Comparison of ENCODE assay signal across 22 cellular contexts in the genomic region with DNA sequence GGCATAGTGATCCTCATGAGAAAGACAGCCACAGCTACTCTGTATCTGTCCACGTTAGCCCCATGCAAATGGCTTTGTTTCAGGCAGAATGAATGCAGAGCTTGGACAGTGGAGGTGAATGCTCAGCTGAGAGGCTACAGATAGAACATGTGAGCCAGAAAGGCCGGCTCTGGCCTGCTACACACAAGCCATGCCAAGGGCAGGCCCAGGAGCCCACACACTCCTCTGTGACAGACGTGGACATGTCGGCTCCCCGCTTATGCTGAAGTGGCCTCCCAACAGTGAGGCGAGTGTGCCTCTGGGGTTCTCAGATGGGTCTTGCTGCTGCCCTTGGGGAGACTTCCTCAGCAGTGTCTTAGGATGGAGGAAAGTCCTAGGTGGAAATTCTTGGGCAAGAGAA.
A peak's percentile ranks its signal among the peaks of the same experiment; 100 is the strongest.
DNase-seq lines count a peak whose midpoint lies in the region; ATAC-seq and TF ChIP-seq lines count a peak whose summit lies in the region.
"Had no signal": no experiment of that assay in that cellular context is flagged by ENCODE, and none has a peak within 500 bp of the region (broad histone marks: within the 10 kb centered on the region; RNA-seq: fewer than 3 reads in every experiment).

No MANE protein-coding gene starts in this region.

- WGBS in right cardiac atrium: 75% methylated on average over 6 of the region's 6 CpGs

- H3K9me3 ChIP-seq in right cardiac atrium (ENCODE audit: control insufficient read depth, low read length): no peaks in the 10 kb centered on the region
- H3K9me3 ChIP-seq in WERI-Rb-1 (ENCODE audit: severe bottlenecking): no peaks in the 10 kb centered on the region
- H3K9me3 ChIP-seq: left lung, spleen had no signal

- H3K4me3 ChIP-seq in right cardiac atrium (ENCODE audit: low read length) (no peak overlapping the region), WERI-Rb-1 (ENCODE audit: low read depth, low read length) (no peak overlapping the region)
- H3K4me3 ChIP-seq: left lung, spleen had no signal

- H3K27me3 ChIP-seq in right cardiac atrium (ENCODE audit: control insufficient read depth, insufficient read depth): no peaks in the 10 kb centered on the region
- no peaks in the 10 kb centered on the region for H3K27me3 ChIP-seq in WERI-Rb-1 (ENCODE audit: insufficient read depth, low read depth, severe bottlenecking)
- H3K27me3 ChIP-seq: spleen had no signal

- ATAC-seq in right cardiac atrium (peak; percentile 35 to 49), HG02571 (IDR thresholded peaks at IDR 0.05; ENCODE audit: unreplicated experiment) (no peak)
- ATAC-seq: left lung had no signal

- H3K27ac ChIP-seq in right cardiac atrium (ENCODE audit: low read length) (no peak overlapping the region), substantia nigra (ENCODE audit: low read depth, low read length, poor library complexity, severe bottlenecking) (peak overlapping the region; percentile 20), WERI-Rb-1 (no peak overlapping the region)
- H3K27ac ChIP-seq: HL-60, left lung, spleen had no signal

- no peak for TF ChIP-seq CTCF in WERI-Rb-1 (IDR thresholded peaks at IDR 0.05; ENCODE audit: low read depth, low read length)

- DNase-seq in activated CD8-positive, alpha-beta memory T cell treated with anti-CD3 and anti-CD28 coated beads for 24 hours: peak; percentile 46
- DNase-seq in activated CD8-positive, alpha-beta memory T cell treated with anti-CD3 and anti-CD28 coated beads, Interleukin-2, amount 50 U/mL, for 4 hours: no peak
- peak; percentile 54 for DNase-seq in G401 (ENCODE audit: low spot score)
- DNase-seq in right cardiac atrium: no peak
- DNase-seq in substantia nigra (lab: John Stamatoyannopoulos, UW): no peak
- no peak for DNase-seq in kidney glomerular epithelial cell (lab: John Stamatoyannopoulos, UW)
- no peak for DNase-seq in WERI-Rb-1
- DNase-seq: activated CD4-positive, alpha-beta T cell treated with anti-CD3 and anti-CD28 coated beads, Interleukin-2, amount 50 U/mL, for 1 hour; GOT3; HFFc6; immature natural killer cell; Karpas-422; left lung; naive thymus-derived CD8-positive, alpha-beta T cell; NCI-H1417 treated with DMSO at 0.1 percent for 48 hours; NCI-H2081 treated with DMSO at 0.1 percent for 48 hours; NCI-H345; RPMI8226; spleen; stimulated activated CD4-positive, alpha-beta T cell treated with anti-CD3 and anti-CD28 coated beads, Interleukin-2, amount 100 ng/mL, for 48 hours had no signal

- no peaks in the 10 kb centered on the region for H3K4me1 ChIP-seq in right cardiac atrium (ENCODE audit: control insufficient read depth, insufficient read depth, low read length)

- in situ Hi-C loops in G401 (cut with HindIII; ENCODE audit: low sequenced_read_pairs): no loop called here

- intact Hi-C loops in right cardiac atrium (cut with DNase I): no loop called here

- no peaks in the 10 kb centered on the region for H3K36me3 ChIP-seq in WERI-Rb-1
- H3K36me3 ChIP-seq: left lung, spleen had no signal

Comparison
In these comparisons a context has a peak if more than half of its experiments do, and no peak if none do; other contexts are left out.
1. DNase-seq: peak in activated CD8-positive, alpha-beta memory T cell treated with anti-CD3 and anti-CD28 coated beads for 24 hours (single experiment) and G401 (single experiment); none in activated CD8-positive, alpha-beta memory T cell treated with anti-CD3 and anti-CD28 coated beads, Interleukin-2, amount 50 U/mL, for 4 hours (single experiment), right cardiac atrium (0 of 3), substantia nigra (0 of 49), kidney glomerular epithelial cell (single experiment) and WERI-Rb-1 (single experiment).